Comparison of ENCODE assay signal across 1 cellular context in the genomic region with DNA sequence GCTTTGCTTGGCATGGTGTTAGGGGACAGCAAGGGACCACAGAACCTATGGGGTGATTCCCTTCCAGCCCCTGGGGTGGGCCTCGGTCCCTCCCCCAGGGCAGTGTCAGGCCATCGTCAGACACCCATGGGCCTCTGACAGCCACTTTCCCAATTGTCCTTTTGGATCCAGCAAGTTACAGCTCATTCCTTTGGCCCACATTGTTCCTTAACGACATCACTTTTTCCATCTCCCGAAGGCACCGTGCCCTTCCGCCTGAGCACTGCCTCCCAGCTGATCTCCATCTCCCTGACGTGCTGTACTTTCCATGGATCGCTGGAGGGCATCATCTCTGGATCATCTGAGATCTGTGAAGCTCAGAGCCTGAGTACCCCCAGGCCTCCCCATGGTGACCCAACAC.
TF ChIP-seq lines count a peak whose summit lies in the region.

No MANE protein-coding gene starts in this region.

TF ChIP-seq in HCT116, 20 proteins besides CTCF, POLR2A, EP300 and RAD21:
- TF ChIP-seq JUND (IDR thresholded peaks at IDR 0.05) (0 out of 2 replicates have a peak, but pooled peaks have one; percentile 19), REST (IDR thresholded peaks at IDR 0.05; ENCODE audit: low read depth) (no peak), SP1 (IDR thresholded peaks at IDR 0.05; ENCODE audit: low read depth) (no peak), CEBPB (IDR thresholded peaks at IDR 0.05; ENCODE audit: low read depth) (no peak), EZH2 (IDR thresholded peaks at IDR 0.05) (no peak), SIN3A (IDR thresholded peaks at IDR 0.05; ENCODE audit: low read depth) (no peak)
